Comparison of ENCODE assay signal across 1 cellular context in genomic region chr4:114494257-114494803, GRCh38.
TF ChIP-seq lines count a peak whose summit lies in the region.

No MANE protein-coding gene starts in this region.

TF ChIP-seq in GM23338, 12 proteins besides CTCF, POLR2A, EP300 and RAD21:
- peak; percentile 72; the same call in 1 of the 2 replicates for TF ChIP-seq ZNF462 (CRISPR knock-in tag; IDR thresholded peaks at IDR 0.05)
- TF ChIP-seq POLR2AphosphoS5 (IDR thresholded peaks at IDR 0.05; ENCODE audit: low read depth) = 0 out of 2 replicates have a peak, but pooled peaks have one; percentile 41
- TF ChIP-seq EZH2phosphoT487 (IDR thresholded peaks at IDR 0.05; ENCODE audit: unreplicated experiment) = no peak
- no peak for TF ChIP-seq STAT1 (IDR thresholded peaks at IDR 0.05; ENCODE audit: unreplicated experiment)
- TF ChIP-seq REST (IDR thresholded peaks at IDR 0.05; ENCODE audit: unreplicated experiment) = no peak
- no peak for TF ChIP-seq ZNF114 (CRISPR knock-in tag; IDR thresholded peaks at IDR 0.05)
- TF ChIP-seq, protein P1, sequence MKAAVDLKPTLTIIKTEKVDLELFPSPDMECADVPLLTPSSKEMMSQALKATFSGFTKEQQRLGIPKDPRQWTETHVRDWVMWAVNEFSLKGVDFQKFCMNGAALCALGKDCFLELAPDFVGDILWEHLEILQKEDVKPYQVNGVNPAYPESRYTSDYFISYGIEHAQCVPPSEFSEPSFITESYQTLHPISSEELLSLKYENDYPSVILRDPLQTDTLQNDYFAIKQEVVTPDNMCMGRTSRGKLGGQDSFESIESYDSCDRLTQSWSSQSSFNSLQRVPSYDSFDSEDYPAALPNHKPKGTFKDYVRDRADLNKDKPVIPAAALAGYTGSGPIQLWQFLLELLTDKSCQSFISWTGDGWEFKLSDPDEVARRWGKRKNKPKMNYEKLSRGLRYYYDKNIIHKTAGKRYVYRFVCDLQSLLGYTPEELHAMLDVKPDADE (IDR thresholded peaks at IDR 0.05) = peak; percentile 63; the same call in 1 of the 2 replicates
- peak; percentile 99 for TF ChIP-seq NANOG (IDR thresholded peaks at IDR 0.05; ENCODE audit: borderline replicate concordance)
- peak; percentile 16; the same call in 1 of the 2 replicates for TF ChIP-seq CREB1 (CRISPR knock-in tag; IDR thresholded peaks at IDR 0.05; ENCODE audit: low read depth)
